9 cellular contexts compared by ENCODE assay signal in the genomic region with DNA sequence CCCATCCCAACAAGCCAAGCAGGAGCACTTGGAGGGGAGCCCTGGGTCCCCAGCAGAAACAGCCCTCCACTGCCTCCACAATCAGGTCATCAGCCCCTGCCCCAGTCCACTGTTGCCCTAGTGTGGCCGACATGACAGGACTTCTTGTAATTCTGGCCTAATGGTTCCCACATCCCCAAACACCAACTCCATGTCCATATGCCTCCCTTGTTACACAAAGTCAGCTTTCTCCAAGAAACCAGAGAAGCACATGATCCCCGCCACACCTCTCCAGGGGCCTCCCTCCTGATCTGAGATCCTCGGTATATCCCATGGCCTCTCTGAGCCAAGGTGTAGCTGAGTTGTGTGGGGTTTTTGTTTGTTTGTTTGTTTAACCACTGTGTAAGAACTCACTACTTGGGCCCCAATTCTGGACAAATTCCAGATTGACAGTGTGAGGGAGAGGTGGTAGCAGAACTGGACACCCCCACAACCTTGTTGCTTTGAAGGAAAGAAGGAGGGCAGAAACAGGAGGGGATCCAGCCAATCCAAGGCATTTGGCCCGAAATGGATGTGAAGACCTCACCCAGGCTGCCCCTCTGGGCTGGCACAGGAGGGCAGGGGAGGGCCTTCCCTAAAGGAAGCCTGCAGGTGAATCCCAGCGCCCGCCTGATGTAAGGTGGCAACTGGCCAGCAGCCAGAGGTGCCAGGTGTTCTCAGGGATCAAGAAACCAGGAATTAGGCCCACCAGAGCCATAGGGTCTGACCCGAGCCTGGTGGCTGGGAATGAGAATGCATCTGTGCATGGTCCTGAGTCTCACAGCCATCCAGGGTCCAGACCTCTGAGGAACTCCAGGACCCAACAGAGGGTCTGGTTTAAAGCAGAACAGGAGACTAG. TPM values are rescaled to one million over a fixed set of nuclear protein-coding genes. Genes with fewer than 3 reads are reported as not detected.
DNase-seq lines count a peak whose midpoint lies in the region; ATAC-seq and TF ChIP-seq lines count a peak whose summit lies in the region.
"Had no signal": no experiment of that assay in that cellular context is flagged by ENCODE, and none has a peak within 500 bp of the region (broad histone marks: within the 10 kb centered on the region; RNA-seq: fewer than 3 reads in every experiment).

No MANE protein-coding gene starts in this region.

- CTCF ChIA-PET in activated CD8-positive, alpha-beta memory T cell treated with anti-CD3 and anti-CD28 coated beads, Interleukin-2, amount 10 ng/mL, durations not matched to agents 7 days and 5 days (lab: Charles Lee): interaction anchor here (0.9 to 7.1 kb wide), 6 partner anchors 7 to 91 kb away, joined by 4 to 57 read pairs (median 16); partner anchors contain the start of gene IRF1
- CTCF ChIA-PET in SK-N-SH (lab: Yijun Ruan, JAX): interaction anchor here (0.9 to 1.1 kb wide), 4 partner anchors 10 to 58 kb away, joined by 3 to 4 read pairs (median 3); no protein-coding TSS in a partner anchor

- H4K20me1 ChIP-seq in SK-N-SH (ENCODE audit: insufficient read depth): no peaks in the 10 kb centered on the region

- DNase-seq in activated CD8-positive, alpha-beta memory T cell treated with anti-CD3 and anti-CD28 coated beads, Interleukin-2, amount 10 ng/mL, durations not matched to agents 7 days and 5 days: no peak
- DNase-seq in activated CD8-positive, alpha-beta memory T cell treated with anti-CD3 and anti-CD28 coated beads for 24 hours: no peak
- no peak for DNase-seq in SK-N-SH
- no peak for DNase-seq in esophagus muscularis mucosa (ENCODE audit: extremely low spot score)
- no peak for DNase-seq in stomach
- no peak for DNase-seq in C1 segment of cervical spinal cord (lab: John Stamatoyannopoulos, UW)
- DNase-seq in ecto neural progenitor cell (ENCODE audit: low spot score): no peak

- peaks cover 0 to 2% of the 10 kb centered on the region in 2 experiments for H3K36me3 ChIP-seq in SK-N-SH (replicated peaks in 1 of 2; ENCODE audit: control insufficient read depth in 1 of 2, insufficient read depth in 2 of 2, low read length in 1 of 2)
- peaks cover 0 to 16% (median 11%) of the 10 kb centered on the region in 4 donors for H3K36me3 ChIP-seq in esophagus muscularis mucosa
- H3K36me3 ChIP-seq in stomach: peaks cover 0 to 15% (median 6%) of the 10 kb centered on the region in 4 donors
- H3K36me3 ChIP-seq: ovary had no signal

- no peak for ATAC-seq in activated CD8-positive, alpha-beta memory T cell treated with anti-CD3 and anti-CD28 coated beads, Interleukin-2, amount 10 ng/mL, durations not matched to agents 7 days and 5 days
- ATAC-seq in GM19452 (IDR thresholded peaks at IDR 0.05; ENCODE audit: unreplicated experiment): no peak

- TF ChIP-seq CTCF in SK-N-SH (IDR thresholded peaks at IDR 0.05): peak; percentile 16; the same call in 1 of the 2 replicates
- TF ChIP-seq CTCF in esophagus muscularis mucosa (IDR thresholded peaks at IDR 0.05): no peak
- no peak for TF ChIP-seq CTCF in stomach (IDR thresholded peaks at IDR 0.05)

- no peaks in the 10 kb centered on the region for H3K9me2 ChIP-seq in SK-N-SH

- peaks cover 20% of the 10 kb centered on the region for H3K36me3 Mint-ChIP-seq in activated CD8-positive, alpha-beta memory T cell treated with anti-CD3 and anti-CD28 coated beads, Interleukin-2, amount 10 ng/mL, durations not matched to agents 7 days and 5 days

- intact Hi-C loops in esophagus muscularis mucosa (cut with DNase I): no loop called here
- intact Hi-C loops in stomach (cut with DNase I; ENCODE audit: low total_unique reads): no loop called here

- no peaks in the 10 kb centered on the region for H3K27me3 ChIP-seq in SK-N-SH (ENCODE audit: insufficient read depth)
- no peaks in the 10 kb centered on the region for H3K27me3 ChIP-seq in esophagus muscularis mucosa
- H3K27me3 ChIP-seq in stomach: no peaks in the 10 kb centered on the region
- H3K27me3 ChIP-seq: ovary had no signal

- no peak for TF ChIP-seq POLR2A in esophagus muscularis mucosa (IDR thresholded peaks at IDR 0.05; ENCODE audit: low read depth)
- TF ChIP-seq POLR2A in stomach (IDR thresholded peaks at IDR 0.05): no peak

- H3K4me3 ChIP-seq in SK-N-SH (ENCODE audit: low read depth in 2 of 2, low read length in 1 of 2) (no peak overlapping the region), esophagus muscularis mucosa (no peak overlapping the region), stomach (no peak overlapping the region)
- H3K4me3 ChIP-seq: ovary had no signal

- H3K9me3 ChIP-seq in SK-N-SH: no peaks in the 10 kb centered on the region
- H3K9me3 ChIP-seq in esophagus muscularis mucosa: no peaks in the 10 kb centered on the region
- H3K9me3 ChIP-seq in stomach: no peaks in the 10 kb centered on the region
- H3K9me3 ChIP-seq: ovary had no signal

- H3K27ac ChIP-seq in SK-N-SH (ENCODE audit: low read depth in 2 of 2, low read length in 1 of 2) (no peak overlapping the region), esophagus muscularis mucosa (replicated peaks in 1 of 4) (peak overlapping the region; percentile 63 to 80 (median 70)), stomach (peak overlapping the region in 4 of 5 donors; percentile 17 to 73 (median 52))

- H3K4me2 ChIP-seq in SK-N-SH: no peak overlapping the region

- no peak overlapping the region for H3K9ac ChIP-seq in SK-N-SH

- peaks cover 87% of the 10 kb centered on the region for H3K4me1 Mint-ChIP-seq in activated CD8-positive, alpha-beta memory T cell treated with anti-CD3 and anti-CD28 coated beads, Interleukin-2, amount 10 ng/mL, durations not matched to agents 7 days and 5 days

- H3K79me2 ChIP-seq in SK-N-SH (ENCODE audit: insufficient read depth): no peaks in the 10 kb centered on the region

- peaks cover 0 to 22% of the 10 kb centered on the region in 2 experiments; a peak in 1 of 4 replicates for H3K4me1 ChIP-seq in SK-N-SH (ENCODE audit: control insufficient read depth in 1 of 2, insufficient read depth in 2 of 2, low read depth in 1 of 2, low read length in 1 of 2)
- H3K4me1 ChIP-seq in esophagus muscularis mucosa: peaks cover 45 to 66% (median 54%) of the 10 kb centered on the region in 4 donors
- peaks cover 37 to 69% (median 45%) of the 10 kb centered on the region in 4 donors for H3K4me1 ChIP-seq in stomach

- no peaks in the 10 kb centered on the region for H3K27me3 Mint-ChIP-seq in activated CD8-positive, alpha-beta memory T cell treated with anti-CD3 and anti-CD28 coated beads, Interleukin-2, amount 10 ng/mL, durations not matched to agents 7 days and 5 days

- 82% methylated on average over 4 of the region's 7 CpGs for WGBS in SK-N-SH (ENCODE audit: low lambda C conversion rate)
- WGBS in esophagus muscularis mucosa: 93% methylated on average over 4 of the region's 7 CpGs
- 78 to 94% (median 84%) methylated on average over 6 to 7 of the region's 7 CpGs for WGBS in stomach, 5 donors

- TF ChIP-seq RAD21 in SK-N-SH (IDR thresholded peaks at IDR 0.05; ENCODE audit: low read length): no peak

- no peak overlapping the region for H3K4me3 Mint-ChIP-seq in activated CD8-positive, alpha-beta memory T cell treated with anti-CD3 and anti-CD28 coated beads, Interleukin-2, amount 10 ng/mL, durations not matched to agents 7 days and 5 days

- POLR2A ChIA-PET in SK-N-SH (lab: Yijun Ruan, JAX): no interaction called here

- H3K27ac Mint-ChIP-seq in activated CD8-positive, alpha-beta memory T cell treated with anti-CD3 and anti-CD28 coated beads, Interleukin-2, amount 10 ng/mL, durations not matched to agents 7 days and 5 days: peak overlapping the region; percentile 73

- no peaks in the 10 kb centered on the region for H3F3A ChIP-seq in SK-N-SH (replicated peaks; ENCODE audit: insufficient read depth)

- H2AFZ ChIP-seq in SK-N-SH (ENCODE audit: low read depth): no peak overlapping the region

- no peaks in the 10 kb centered on the region for H3K9me3 Mint-ChIP-seq in activated CD8-positive, alpha-beta memory T cell treated with anti-CD3 and anti-CD28 coated beads, Interleukin-2, amount 10 ng/mL, durations not matched to agents 7 days and 5 days (ENCODE audit: low read depth)

- no peak for TF ChIP-seq EP300 in SK-N-SH (IDR thresholded peaks at IDR 0.05; ENCODE audit: borderline replicate concordance in 1 of 2, low read depth in 1 of 2, low read length in 1 of 2)
- no peak for TF ChIP-seq EP300 in esophagus muscularis mucosa (IDR thresholded peaks at IDR 0.05)
- TF ChIP-seq EP300 in stomach (IDR thresholded peaks at IDR 0.05): no peak

TF ChIP-seq in SK-N-SH, 30 proteins besides CTCF, POLR2A, EP300 and RAD21:
- TF ChIP-seq RFX5 (IDR thresholded peaks at IDR 0.05; ENCODE audit: low read length): no peak
TF ChIP-seq in SK-N-SH: peak in this region for 0.

RNA-seq across cellular contexts. Expression of gene IRF1, which starts 13.5 kb away (rescaled TPM):
- 100 to 1,000 TPM; 205 to 223 TPM for total RNA-seq in activated CD8-positive, alpha-beta memory T cell treated with anti-CD3 and anti-CD28 coated beads, Interleukin-2, amount 10 ng/mL, durations not matched to agents 7 days and 5 days
- 13.8 and 15.2 TPM in 2 replicates for polyA plus RNA-seq in SK-N-SH (2012; rRNA removed)
- 9.0 and 11.2 TPM in 2 replicates for polyA plus RNA-seq in SK-N-SH (2012; cell fraction: cytosol; rRNA removed)
- polyA plus RNA-seq in SK-N-SH (2012; cell fraction: nucleus; rRNA removed): 30.4 and 31.8 TPM in 2 replicates
- 100 to 1,000 TPM in 1 of 4 donors, 10 to 100 TPM in 3; 20.6 to 289 (median 29.6) TPM for total RNA-seq in esophagus muscularis mucosa
- 100 to 1,000 TPM in 2 of 5 donors, 10 to 100 TPM in 3; 18.0 to 256 (median 91.5) TPM for total RNA-seq in stomach
- polyA plus RNA-seq in stomach: 10 to 100 TPM; 17.1 to 80.2 (median 49.1) TPM

Comparison
In these comparisons a context has a peak if more than half of its experiments do, and no peak if none do; other contexts are left out.
1. H3K27ac ChIP-seq: peak in esophagus muscularis mucosa (4 of 4) and stomach (4 of 5); none in SK-N-SH (0 of 2).